Comparison of ENCODE assay signal across 18 cellular contexts in the genomic region with DNA sequence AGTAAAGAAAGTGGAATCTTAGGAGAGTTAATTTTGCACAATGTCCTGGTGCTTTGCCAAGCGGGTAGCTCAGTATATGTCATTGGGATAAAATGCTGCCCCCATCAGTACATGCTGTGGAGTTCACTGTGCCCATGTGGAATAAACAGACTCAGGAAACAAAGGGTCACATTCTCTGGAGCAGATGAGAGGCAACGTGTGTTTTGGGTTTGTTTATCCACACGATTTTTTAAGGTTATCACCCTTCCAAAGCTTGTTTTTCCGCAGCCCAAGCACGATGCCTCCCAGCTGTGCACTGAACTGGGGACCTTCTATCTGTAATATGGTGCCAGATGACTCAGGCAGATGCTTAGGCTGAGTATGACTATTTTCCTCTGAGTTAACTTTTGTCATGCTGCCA. TPM values are rescaled to one million over a fixed set of nuclear protein-coding genes. Genes with fewer than 3 reads are reported as not detected.
A peak's percentile ranks its signal among the peaks of the same experiment; 100 is the strongest.
DNase-seq lines count a peak whose midpoint lies in the region; ATAC-seq and TF ChIP-seq lines count a peak whose summit lies in the region.
"Had no signal": no experiment of that assay in that cellular context is flagged by ENCODE, and none has a peak within 500 bp of the region (broad histone marks: within the 10 kb centered on the region; RNA-seq: fewer than 3 reads in every experiment).

No MANE protein-coding gene starts in this region.

- no TSS peak for BruUV-seq in A673 (replicated peaks; lab: Mats Ljungman, UMichigan)

- H3K27me3 ChIP-seq in A673 (replicated peaks; ENCODE audit: insufficient read depth, low read depth, low read length, poor library complexity): no peaks in the 10 kb centered on the region
- H3K27me3 ChIP-seq in body of pancreas: no peaks in the 10 kb centered on the region
- H3K27me3 ChIP-seq: hepatocyte had no signal

- H3K4me1 ChIP-seq in A673 (ENCODE audit: insufficient read depth, low read length, poor library complexity, severe bottlenecking): no peaks in the 10 kb centered on the region
- no peaks in the 10 kb centered on the region for H3K4me1 ChIP-seq in mucosa of descending colon (ENCODE audit: low read depth)
- no peaks in the 10 kb centered on the region for H3K4me1 ChIP-seq in body of pancreas

- DNase-seq in A673 (ENCODE audit: low spot score): peak; percentile 26
- DNase-seq in H4 (ENCODE audit: low spot score): peak; percentile 68
- peak; percentile 27 for DNase-seq in dermis blood vessel endothelial cell
- peak in 1 of 3 donors; percentile 7 for DNase-seq in mucosa of descending colon
- no peak for DNase-seq in body of pancreas
- no peak for DNase-seq in KG1 (lab: John Stamatoyannopoulos, UW)
- DNase-seq: AML-193; central memory CD4-positive, alpha-beta T cell; NCI-H1436; NCI-H510A; nucleus accumbens; OCI-M1; T-cell had no signal

- H3K4me3 ChIP-seq in A673 (ENCODE audit: low read depth, low read length, poor library complexity, severe bottlenecking) (no peak overlapping the region), mucosa of descending colon (no peak overlapping the region), body of pancreas (no peak overlapping the region)
- H3K4me3 ChIP-seq: hepatocyte, lung had no signal

- no peak for TF ChIP-seq POLR2A in body of pancreas (IDR thresholded peaks at IDR 0.05)

- POLR2A ChIA-PET in A673 (lab: Charles Lee; ENCODE audit: low non-redundant PET): no interaction called here

- intact Hi-C loops in A673 (cut with micrococcal nuclease; ENCODE audit: unreplicated experiment): no loop called here
- intact Hi-C loops in mucosa of descending colon (cut with DNase I, micrococcal nuclease): no loop called here
- intact Hi-C loops in body of pancreas (cut with DNase I): no loop called here

- TF ChIP-seq CTCF in A673 (conservative IDR thresholded peaks at IDR 0.05; ENCODE audit: low read depth, low read length) (0 out of 2 replicates have a peak, but pooled peaks have one; percentile 31), mucosa of descending colon (IDR thresholded peaks at IDR 0.05) (no peak), body of pancreas (IDR thresholded peaks at IDR 0.05) (no peak)

- CTCF ChIA-PET in A673 (lab: Charles Lee): no interaction called here

- H3K27ac ChIP-seq in A673 (ENCODE audit: low read depth, low read length, poor library complexity, severe bottlenecking): no peak overlapping the region
- H3K27ac ChIP-seq in body of pancreas: no peak overlapping the region
- H3K27ac ChIP-seq: hepatocyte had no signal

- 29 to 42% methylated on average over 5 of the region's 5 CpGs for WGBS in body of pancreas, 2 donors

- H3K9me3 ChIP-seq in A673 (ENCODE audit: low read depth, low read length, poor library complexity, severe bottlenecking): no peaks in the 10 kb centered on the region
- H3K9me3 ChIP-seq in mucosa of descending colon: no peaks in the 10 kb centered on the region
- H3K9me3 ChIP-seq in body of pancreas: no peaks in the 10 kb centered on the region

- H3K36me3 ChIP-seq in A673 (ENCODE audit: insufficient read depth, low read length, poor library complexity, severe bottlenecking): no peaks in the 10 kb centered on the region
- no peaks in the 10 kb centered on the region for H3K36me3 ChIP-seq in mucosa of descending colon (ENCODE audit: low read depth)
- no peaks in the 10 kb centered on the region for H3K36me3 ChIP-seq in body of pancreas (replicated peaks in 1 of 2; ENCODE audit: insufficient read depth in 1 of 2, low read depth in 2 of 2)

- ATAC-seq in mucosa of descending colon (peak; percentile 25), HG03571 (IDR thresholded peaks at IDR 0.05; ENCODE audit: unreplicated experiment) (no peak), body of pancreas (no peak), HG02678 (IDR thresholded peaks at IDR 0.05; ENCODE audit: unreplicated experiment) (no peak)
- ATAC-seq: T-cell had no signal

RNA-seq across cellular contexts. Expression of gene OR4D6, which starts 6.4 kb away (rescaled TPM):
- not detected in 2 replicates for total RNA-seq in A673 (2021)
- total RNA-seq in H4 (2014; rRNA removed; shearing (Covaris generic)): not detected in 2 replicates
- total RNA-seq in dermis blood vessel endothelial cell: not detected in 2 replicates
- total RNA-seq in mucosa of descending colon: not detected
- total RNA-seq in body of pancreas: not detected
- total RNA-seq: hepatocyte, lung, subcutaneous adipose tissue, T-cell had no signal

RNA-seq across cellular contexts. Expression of gene OR4D10, which starts 9.9 kb away (rescaled TPM):
- total RNA-seq in A673 (2021): not detected in 2 replicates
- not detected in 2 replicates for total RNA-seq in H4 (2014; rRNA removed; shearing (Covaris generic))
- total RNA-seq in dermis blood vessel endothelial cell: not detected in 2 replicates
- not detected for total RNA-seq in mucosa of descending colon
- total RNA-seq in body of pancreas: not detected
- total RNA-seq: hepatocyte, lung, subcutaneous adipose tissue, T-cell had no signal

RNA-seq across cellular contexts. Expression of gene OR5A1, which starts 26.9 kb away (rescaled TPM):
- total RNA-seq in A673 (2021): not detected in 2 replicates
- not detected in 2 replicates for total RNA-seq in H4 (2014; rRNA removed; shearing (Covaris generic))
- under 0.01 TPM in 1 of 2 replicates, not detected in the other for total RNA-seq in dermis blood vessel endothelial cell
- not detected for total RNA-seq in mucosa of descending colon
- total RNA-seq in body of pancreas: not detected
- total RNA-seq: hepatocyte, lung, subcutaneous adipose tissue, T-cell had no signal

RNA-seq across cellular contexts. Expression of gene OR5A2, which starts 37.0 kb away (rescaled TPM):
- total RNA-seq in A673 (2021) (not detected in 2 replicates), dermis blood vessel endothelial cell (not detected in 2 replicates), mucosa of descending colon (not detected), body of pancreas (not detected)
- total RNA-seq in H4 (2014; rRNA removed; shearing (Covaris generic)): not detected in 2 replicates
- total RNA-seq: hepatocyte, lung, subcutaneous adipose tissue, T-cell had no signal

RNA-seq across cellular contexts. Expression of gene OR4D11, which starts 40.2 kb away (rescaled TPM):
- not detected in 2 replicates for total RNA-seq in A673 (2021)
- not detected in 2 replicates for total RNA-seq in H4 (2014; rRNA removed; shearing (Covaris generic))
- not detected in 2 replicates for total RNA-seq in dermis blood vessel endothelial cell
- total RNA-seq in mucosa of descending colon: not detected
- total RNA-seq in body of pancreas: not detected
- total RNA-seq: hepatocyte, lung, subcutaneous adipose tissue, T-cell had no signal

Comparison
In these comparisons a context has a peak if more than half of its experiments do, and no peak if none do; other contexts are left out.
1. DNase-seq: peak in A673 (single experiment), H4 (single experiment) and dermis blood vessel endothelial cell (single experiment); none in body of pancreas (0 of 4) and KG1 (single experiment).